ENCODE assay signal across 10 cellular contexts in genomic region chr1:1359316-1359667, GRCh38. TPM values are rescaled to one million over a fixed set of nuclear protein-coding genes. Genes with fewer than 3 reads are reported as not detected.
DNase-seq lines count a peak whose midpoint lies in the region; ATAC-seq, FAIRE-seq and TF ChIP-seq lines count a peak whose summit lies in the region.
"Had no signal": no experiment of that assay in that cellular context is flagged by ENCODE, and none has a peak within 500 bp of the region (broad histone marks: within the 10 kb centered on the region; RNA-seq: fewer than 3 reads in every experiment).

No MANE protein-coding gene starts in this region.

- H3K14ac ChIP-seq in H1 (ENCODE audit: insufficient read length), result no peak overlapping the region

- TF ChIP-seq EP300 in H1 (IDR thresholded peaks at IDR 0.05; ENCODE audit: borderline replicate concordance in 1 of 2, low read depth in 2 of 2, low read length in 2 of 2), result no peak

- POLR2A ChIA-PET in H1 (lab: Charles Lee; ENCODE audit: partially characterized antibody) (interaction anchor here (0.7 to 4.0 kb wide), 5 partner anchors 12 to 30 kb away, joined by 3 to 19 read pairs (median 6); partner anchors contain the start of gene AURKAIP1), GM10248 (lab: Yijun Ruan, JAX) (no interaction called here)
- POLR2A ChIA-PET in CD4-positive, alpha-beta memory T cell (lab: Charles Lee; ENCODE audit: partially characterized antibody), result interaction anchor here (0.6 kb wide), 1 partner anchor 13 kb away, joined by 3 read pairs; no protein-coding TSS in a partner anchor

- H4K5ac ChIP-seq in H1 (ENCODE audit: insufficient read length, low read depth, low read length), result no peak overlapping the region

- peak overlapping the region; percentile 88 for H2BK15ac ChIP-seq in H1 (ENCODE audit: low read length)

- no peak for FAIRE-seq in H1 (lab: Jason Lieb, UNC)

- H3K4me2 ChIP-seq in H1 (ENCODE audit: insufficient read depth in 1 of 2, low read depth in 2 of 2, low read length in 2 of 2), result no peak overlapping the region

- 86% methylated on average over 6 of the region's 6 CpGs; no CpG with 5 or more reads in 1 of the 2 experiments for WGBS in H1 (ENCODE audit: extremely low coverage in 1 of 2, insufficient coverage in 1 of 2, insufficient read length in 1 of 2, insufficient replicate concordance in 2 of 2, low coverage in 1 of 2, low lambda C conversion rate in 2 of 2, missing lambda C conversion rate in 1 of 2), 2 experiments

- no peak overlapping the region for H2AFZ ChIP-seq in H1 (ENCODE audit: low read length)

- TF ChIP-seq POLR2A in H1 (IDR thresholded peaks at IDR 0.05; ENCODE audit: control extremely low read depth in 1 of 2, low read depth in 2 of 2, low read length in 2 of 2), result no peak

- no peak overlapping the region for H3K9ac ChIP-seq in H1 (replicated peaks in 1 of 4; ENCODE audit: extremely low read depth in 1 of 4, low read depth in 3 of 4, low read length in 3 of 4)

- ATAC-seq in HG02973 (IDR thresholded peaks at IDR 0.05; ENCODE audit: unreplicated experiment), result no peak

- H3K23me2 ChIP-seq in H1 (ENCODE audit: low read depth, low read length), result peaks cover 9% of the 10 kb centered on the region

- H2BK120ac ChIP-seq in H1 (replicated peaks; ENCODE audit: low read depth, low read length), result no peak overlapping the region

- no peaks in the 10 kb centered on the region for H3K79me2 ChIP-seq in H1 (ENCODE audit: control insufficient read depth in 1 of 2, insufficient read depth in 2 of 2, low read length in 2 of 2)

- peak overlapping the region; percentile 1 for H4K91ac ChIP-seq in H1 (replicated peaks; ENCODE audit: insufficient read length, low read length)

- H4K8ac ChIP-seq in H1 (ENCODE audit: extremely low read depth, insufficient read depth, low read length), result peak overlapping the region; percentile 54; the same call in 1 of the 2 replicates

- H2BK5ac ChIP-seq in H1 (ENCODE audit: low read depth, low read length), result peak overlapping the region; percentile 60; the same call in 1 of the 2 replicates

- H3K27me3 Mint-ChIP-seq in neural crest cell (ENCODE audit: low read depth), result peaks cover 25% of the 10 kb centered on the region
- peaks cover 3 to 6% of the 10 kb centered on the region in 2 donors for H3K27me3 Mint-ChIP-seq in CD4-positive, alpha-beta memory T cell
- peaks cover 16% of the 10 kb centered on the region for H3K27me3 Mint-ChIP-seq in endothelial cell (ENCODE audit: unreplicated experiment)

- DNase-seq in AG08396 (ENCODE audit: low spot score) (peak; percentile 72), M059J (ENCODE audit: low read depth) (peak; percentile 49), H1 (ENCODE audit: low read depth in 1 of 2, low spot score in 2 of 2) (no peak), neural crest cell (ENCODE audit: low read depth, low spot score) (no peak), GM10248 (ENCODE audit: extremely low spot score) (no peak), endothelial cell (ENCODE audit: low spot score) (no peak)
- DNase-seq in CD4-positive, alpha-beta memory T cell, result no peak
- DNase-seq: MM.1S, T-helper 9 cell had no signal

- no peak overlapping the region for H3K23ac ChIP-seq in H1 (ENCODE audit: insufficient read length)

- no peaks in the 10 kb centered on the region for H3K9me3 ChIP-seq in H1 (ENCODE audit: insufficient read depth in 2 of 2, low read depth in 1 of 2, low read length in 1 of 2)
- H3K9me3 ChIP-seq in CD4-positive, alpha-beta memory T cell (ENCODE audit: control insufficient read depth in 1 of 2, low read length in 2 of 2), result no peaks in the 10 kb centered on the region

- TF ChIP-seq RAD21 in H1 (IDR thresholded peaks at IDR 0.05 in 1 of 2, conservative IDR thresholded peaks at IDR 0.05 in 1 of 2; ENCODE audit: low read depth in 2 of 2, low read length in 2 of 2), result no peak

- H3K4me3 ChIP-seq in H1 (ENCODE audit: extremely low read depth in 1 of 4, insufficient read depth in 2 of 4, low read depth in 3 of 4, low read length in 4 of 4), result no peak overlapping the region
- no peak overlapping the region for H3K4me3 ChIP-seq in CD4-positive, alpha-beta memory T cell (ENCODE audit: low read length in 2 of 2)

- H2BK12ac ChIP-seq in H1 (ENCODE audit: low read depth, low read length), result no peak overlapping the region

- H3K56ac ChIP-seq in H1 (replicated peaks; ENCODE audit: insufficient read length, low read depth, low read length), result no peak overlapping the region

- no peak overlapping the region for H3K27ac Mint-ChIP-seq in neural crest cell (ENCODE audit: unreplicated experiment)
- peak overlapping the region in 3 of 7 donors; percentile 11 to 70 (median 42) for H3K27ac Mint-ChIP-seq in CD4-positive, alpha-beta memory T cell
- no peak overlapping the region for H3K27ac Mint-ChIP-seq in endothelial cell (ENCODE audit: unreplicated experiment)

- H3K9me3 Mint-ChIP-seq in neural crest cell, result no peaks in the 10 kb centered on the region
- no peaks in the 10 kb centered on the region for H3K9me3 Mint-ChIP-seq in CD4-positive, alpha-beta memory T cell
- no peaks in the 10 kb centered on the region for H3K9me3 Mint-ChIP-seq in endothelial cell (ENCODE audit: unreplicated experiment)

- H3K36me3 Mint-ChIP-seq in neural crest cell (ENCODE audit: low read depth) (no peaks in the 10 kb centered on the region), endothelial cell (ENCODE audit: low read depth, unreplicated experiment) (no peaks in the 10 kb centered on the region)
- H3K36me3 Mint-ChIP-seq in CD4-positive, alpha-beta memory T cell, result no peaks in the 10 kb centered on the region

- peak overlapping the region; percentile 72 for H3K4me3 Mint-ChIP-seq in neural crest cell
- H3K4me3 Mint-ChIP-seq in CD4-positive, alpha-beta memory T cell, result peak overlapping the region in 4 of 8 donors; percentile 16 to 61 (median 41)
- H3K4me3 Mint-ChIP-seq in endothelial cell (ENCODE audit: unreplicated experiment), result no peak overlapping the region

- H3K18ac ChIP-seq in H1 (ENCODE audit: extremely low read depth, low read length), result peak overlapping the region; percentile 78; the same call in 1 of the 2 replicates

- no peak overlapping the region for H3K4ac ChIP-seq in H1 (replicated peaks; ENCODE audit: insufficient read length, low read depth, low read length)

- H2AK5ac ChIP-seq in H1 (ENCODE audit: low read depth, low read length), result peak overlapping the region; percentile 83; the same call in 1 of the 2 replicates

- H3K4me1 ChIP-seq in H1 (replicated peaks in 1 of 4; ENCODE audit: control insufficient read depth in 3 of 4, insufficient read depth in 4 of 4, low read length in 3 of 4), result peaks cover 2 to 28% (median 18%) of the 10 kb centered on the region in 4 experiments
- H3K4me1 ChIP-seq in CD4-positive, alpha-beta memory T cell (ENCODE audit: insufficient read depth, low read length), result peaks cover 17% of the 10 kb centered on the region

- no peaks in the 10 kb centered on the region for H4K20me1 ChIP-seq in H1 (replicated peaks in 1 of 2; ENCODE audit: control insufficient read depth in 1 of 2, insufficient read depth in 2 of 2, low read length in 2 of 2)

- peaks cover 37% of the 10 kb centered on the region for H3K4me1 Mint-ChIP-seq in neural crest cell
- peaks cover 6 to 10% (median 7%) of the 10 kb centered on the region in 4 donors for H3K4me1 Mint-ChIP-seq in CD4-positive, alpha-beta memory T cell
- no peaks in the 10 kb centered on the region for H3K4me1 Mint-ChIP-seq in endothelial cell (ENCODE audit: unreplicated experiment)

- CTCF ChIA-PET in H1 (lab: Charles Lee; ENCODE audit: partially characterized antibody), result interaction anchor here (1.0 to 2.9 kb wide), 3 partner anchors 10 to 13 kb away, joined by 4 to 18 read pairs (median 7); no protein-coding TSS in a partner anchor
- CTCF ChIA-PET in CD4-positive, alpha-beta memory T cell (lab: Charles Lee; ENCODE audit: partially characterized antibody), result no interaction called here
- CTCF ChIA-PET in GM10248 (lab: Yijun Ruan, JAX), result interaction anchor here (1.0 kb wide), 1 partner anchor 12 kb away, joined by 4 read pairs; no protein-coding TSS in a partner anchor

- TF ChIP-seq CTCF in H1 (IDR thresholded peaks at IDR 0.05; ENCODE audit: control extremely low read depth in 1 of 3, insufficient read depth in 1 of 3, low read depth in 1 of 3, low read length in 3 of 3), result no peak
- no peak for TF ChIP-seq CTCF in neural crest cell (conservative IDR thresholded peaks at IDR 0.05)
- TF ChIP-seq CTCF in GM10248 (IDR thresholded peaks at IDR 0.05; ENCODE audit: control extremely low read depth, extremely low read depth, low read depth, missing control alignments), result no peak
- no peak for TF ChIP-seq CTCF in endothelial cell (IDR thresholded peaks at IDR 0.05; ENCODE audit: unreplicated experiment)

- no peak overlapping the region for H3K27ac ChIP-seq in H1 (ENCODE audit: low read depth, low read length)
- H3K27ac ChIP-seq in CD4-positive, alpha-beta memory T cell (ENCODE audit: low read depth, low read length), result no peak overlapping the region

- H2BK20ac ChIP-seq in H1 (ENCODE audit: low read length), result no peak overlapping the region

- intact Hi-C loops in CD4-positive, alpha-beta memory T cell (cut with micrococcal nuclease), result no loop called here

- H3K27me3 ChIP-seq in H1 (replicated peaks in 1 of 4; ENCODE audit: control insufficient read depth in 3 of 4, extremely low read depth in 1 of 4, insufficient read depth in 3 of 4, low read length in 3 of 4), result peaks cover 9 to 13% (median 12%) of the 10 kb centered on the region in 4 experiments
- H3K27me3 ChIP-seq in CD4-positive, alpha-beta memory T cell (ENCODE audit: insufficient read depth, low read length), result no peaks in the 10 kb centered on the region

- H3K79me1 ChIP-seq in H1 (ENCODE audit: low read depth, low read length), result no peaks in the 10 kb centered on the region

- H3K36me3 ChIP-seq in H1 (ENCODE audit: control insufficient read depth in 2 of 4, insufficient read depth in 4 of 4, low read length in 3 of 4), result no peaks in the 10 kb centered on the region
- H3K36me3 ChIP-seq in CD4-positive, alpha-beta memory T cell (ENCODE audit: insufficient read depth, low read length), result no peaks in the 10 kb centered on the region

RNA-seq across cellular contexts. Expression of gene MXRA8, which starts 0.9 kb away (rescaled TPM):
- total RNA-seq in M059J (2014; rRNA removed; shearing (Covaris generic)), result 0.25 and 2.6 TPM in 2 replicates
- 10.0 and 10.5 TPM in 2 replicates for total RNA-seq in H1 (2021; fragmentation: NEBNext Ultra II Directional; extraction: Animal tissue kit (Norgen Biotek cat#: 25700))
- polyA plus RNA-seq in H1 (2011; rRNA removed), result 17.2 and 35.4 TPM in 2 replicates
- polyA plus RNA-seq in H1 (2011; cell fraction: cytosol; rRNA removed), result 21.3 TPM
- 57.8 TPM for polyA plus RNA-seq in H1 (2011; cell fraction: nucleus; rRNA removed)
- 6.4 to 14.9 TPM (median 13.3 TPM) in 4 replicates for polyA plus RNA-seq in H1 (2012, experiment 1 of 2)
- polyA plus RNA-seq in H1 (2012, experiment 2 of 2), result 7.6 TPM
- 12.0 TPM for polyA plus RNA-seq in H1 (2013, experiment 1 of 2)
- 10.6 TPM for polyA plus RNA-seq in H1 (2013, experiment 2 of 2)
- polyA minus RNA-seq in H1 (2011; rRNA and poly(A)+ RNA removed), result 3.0 and 3.5 TPM in 2 replicates
- 9.2 TPM for polyA minus RNA-seq in H1 (2011; cell fraction: cytosol; rRNA and poly(A)+ RNA removed)
- polyA minus RNA-seq in H1 (2011; cell fraction: nucleus; rRNA and poly(A)+ RNA removed), result 7.8 TPM
- total RNA-seq in neural crest cell (5.0 and 5.8 TPM in 2 replicates), endothelial cell (ENCODE audit: unreplicated experiment) (0.64 TPM)
- under 1 TPM in 1 of 2 experiments, not detected in 1; 0.35 TPM for total RNA-seq in CD4-positive, alpha-beta memory T cell
- under 1 TPM in 1 of 2 donors, not detected in 1; 0.57 TPM for polyA plus RNA-seq in CD4-positive, alpha-beta memory T cell

RNA-seq across cellular contexts. Expression of gene DVL1, which starts 10.1 kb away (rescaled TPM):
- 22.4 and 34.5 TPM in 2 replicates for total RNA-seq in M059J (2014; rRNA removed; shearing (Covaris generic))
- 56.0 and 58.9 TPM in 2 replicates for total RNA-seq in H1 (2021; fragmentation: NEBNext Ultra II Directional; extraction: Animal tissue kit (Norgen Biotek cat#: 25700))
- polyA plus RNA-seq in H1 (2011; rRNA removed), result 39.4 and 59.8 TPM in 2 replicates
- 45.1 TPM for polyA plus RNA-seq in H1 (2011; cell fraction: cytosol; rRNA removed)
- polyA plus RNA-seq in H1 (2011; cell fraction: nucleus; rRNA removed), result 354 TPM
- polyA plus RNA-seq in H1 (2012, experiment 1 of 2), result 29.6 to 56.3 TPM (median 52.4 TPM) in 4 replicates
- polyA plus RNA-seq in H1 (2012, experiment 2 of 2), result 32.5 TPM
- polyA plus RNA-seq in H1 (2013, experiment 1 of 2), result 41.1 TPM
- 37.2 TPM for polyA plus RNA-seq in H1 (2013, experiment 2 of 2)
- 16.1 and 16.9 TPM in 2 replicates for polyA minus RNA-seq in H1 (2011; rRNA and poly(A)+ RNA removed)
- polyA minus RNA-seq in H1 (2011; cell fraction: cytosol; rRNA and poly(A)+ RNA removed), result 33.2 TPM
- 81.8 TPM for polyA minus RNA-seq in H1 (2011; cell fraction: nucleus; rRNA and poly(A)+ RNA removed)
- total RNA-seq in neural crest cell, result 63.4 and 66.7 TPM in 2 replicates
- total RNA-seq in CD4-positive, alpha-beta memory T cell, result 10 to 100 TPM; 43.7 to 44.6 TPM
- 1 to 10 TPM in 1 of 2 donors, under 1 TPM in 1; 0.19 to 1.9 TPM for polyA plus RNA-seq in CD4-positive, alpha-beta memory T cell
- total RNA-seq in endothelial cell (ENCODE audit: unreplicated experiment), result 26.7 TPM

RNA-seq across cellular contexts. Expression of gene AURKAIP1, which starts 15.7 kb away (rescaled TPM):
- total RNA-seq in M059J (2014; rRNA removed; shearing (Covaris generic)), result 141 and 178 TPM in 2 replicates
- total RNA-seq in H1 (2021; fragmentation: NEBNext Ultra II Directional; extraction: Animal tissue kit (Norgen Biotek cat#: 25700)), result 194 TPM in 2 replicates
- 87.8 and 138 TPM in 2 replicates for polyA plus RNA-seq in H1 (2011; rRNA removed)
- polyA plus RNA-seq in H1 (2011; cell fraction: cytosol; rRNA removed), result 133 TPM
- 105 TPM for polyA plus RNA-seq in H1 (2011; cell fraction: nucleus; rRNA removed)
- polyA plus RNA-seq in H1 (2012, experiment 1 of 2), result 115 to 177 TPM (median 165 TPM) in 4 replicates
- polyA plus RNA-seq in H1 (2012, experiment 2 of 2), result 126 TPM
- polyA plus RNA-seq in H1 (2013, experiment 1 of 2), result 120 TPM
- 113 TPM for polyA plus RNA-seq in H1 (2013, experiment 2 of 2)
- 12.5 and 13.3 TPM in 2 replicates for polyA minus RNA-seq in H1 (2011; rRNA and poly(A)+ RNA removed)
- 44.8 TPM for polyA minus RNA-seq in H1 (2011; cell fraction: cytosol; rRNA and poly(A)+ RNA removed)
- polyA minus RNA-seq in H1 (2011; cell fraction: nucleus; rRNA and poly(A)+ RNA removed), result 30.7 TPM
- total RNA-seq in neural crest cell (127 and 128 TPM in 2 replicates), endothelial cell (ENCODE audit: unreplicated experiment) (128 TPM)
- 10 to 100 TPM; 60.4 to 72.7 TPM for total RNA-seq in CD4-positive, alpha-beta memory T cell
- polyA plus RNA-seq in CD4-positive, alpha-beta memory T cell, result 100 to 1,000 TPM; 159 to 179 TPM

RNA-seq across cellular contexts. Expression of gene TAS1R3, which starts 28.2 kb away (rescaled TPM):
- not detected in 2 replicates for total RNA-seq in M059J (2014; rRNA removed; shearing (Covaris generic))
- 0.11 and 0.19 TPM in 2 replicates for total RNA-seq in H1 (2021; fragmentation: NEBNext Ultra II Directional; extraction: Animal tissue kit (Norgen Biotek cat#: 25700))
- polyA plus RNA-seq in H1 (2011; rRNA removed), result 0.03 and 0.16 TPM in 2 replicates
- 0.06 TPM for polyA plus RNA-seq in H1 (2011; cell fraction: cytosol; rRNA removed)
- polyA plus RNA-seq in H1 (2011; cell fraction: nucleus; rRNA removed), result 0.64 TPM
- polyA plus RNA-seq in H1 (2012, experiment 1 of 2), result 0.12 to 0.22 TPM (median 0.17 TPM) in 4 replicates
- 0.14 TPM for polyA plus RNA-seq in H1 (2012, experiment 2 of 2)
- 0.04 TPM for polyA plus RNA-seq in H1 (2013, experiment 1 of 2)
- 0.02 TPM for polyA plus RNA-seq in H1 (2013, experiment 2 of 2)
- polyA minus RNA-seq in H1 (2011; rRNA and poly(A)+ RNA removed), result 0.05 TPM in 1 of 2 replicates, not detected in the other
- polyA minus RNA-seq in H1 (2011; cell fraction: cytosol; rRNA and poly(A)+ RNA removed), result not detected
- polyA minus RNA-seq in H1 (2011; cell fraction: nucleus; rRNA and poly(A)+ RNA removed), result 0.40 TPM
- total RNA-seq in neural crest cell (0.64 and 0.68 TPM in 2 replicates), endothelial cell (ENCODE audit: unreplicated experiment) (1.2 TPM)
- total RNA-seq in CD4-positive, alpha-beta memory T cell, result 1 to 10 TPM; 1.5 TPM
- under 1 TPM in 1 of 2 donors, not detected in 1; 0.47 TPM for polyA plus RNA-seq in CD4-positive, alpha-beta memory T cell

RNA-seq across cellular contexts. Expression of gene CPTP, which starts 34.7 kb away (rescaled TPM):
- 22.4 and 35.1 TPM in 2 replicates for total RNA-seq in M059J (2014; rRNA removed; shearing (Covaris generic))
- total RNA-seq in H1 (2021; fragmentation: NEBNext Ultra II Directional; extraction: Animal tissue kit (Norgen Biotek cat#: 25700)), result 10.6 and 13.3 TPM in 2 replicates
- 8.1 and 13.4 TPM in 2 replicates for polyA plus RNA-seq in H1 (2011; rRNA removed)
- 7.0 TPM for polyA plus RNA-seq in H1 (2011; cell fraction: cytosol; rRNA removed)
- 8.0 TPM for polyA plus RNA-seq in H1 (2011; cell fraction: nucleus; rRNA removed)
- polyA plus RNA-seq in H1 (2012, experiment 1 of 2), result 5.8 to 8.6 TPM (median 8.1 TPM) in 4 replicates
- 9.5 TPM for polyA plus RNA-seq in H1 (2012, experiment 2 of 2)
- polyA plus RNA-seq in H1 (2013, experiment 1 of 2), result 10.1 TPM
- polyA plus RNA-seq in H1 (2013, experiment 2 of 2), result 9.7 TPM
- 2.2 and 3.2 TPM in 2 replicates for polyA minus RNA-seq in H1 (2011; rRNA and poly(A)+ RNA removed)
- polyA minus RNA-seq in H1 (2011; cell fraction: cytosol; rRNA and poly(A)+ RNA removed), result 6.8 TPM
- 11.6 TPM for polyA minus RNA-seq in H1 (2011; cell fraction: nucleus; rRNA and poly(A)+ RNA removed)
- total RNA-seq in neural crest cell, result 18.9 and 19.8 TPM in 2 replicates
- 10 to 100 TPM; 25.0 to 28.3 TPM for total RNA-seq in CD4-positive, alpha-beta memory T cell
- 10 to 100 TPM; 15.4 to 26.8 TPM for polyA plus RNA-seq in CD4-positive, alpha-beta memory T cell
- 26.0 TPM for total RNA-seq in endothelial cell (ENCODE audit: unreplicated experiment)

Comparison
In these comparisons a context has a peak if more than half of its experiments do, and no peak if none do; other contexts are left out.
1. DNase-seq: peak in AG08396 (single experiment) and M059J (single experiment); none in H1 (0 of 2), neural crest cell (single experiment), CD4-positive, alpha-beta memory T cell (0 of 5), GM10248 (single experiment) and endothelial cell (single experiment).